30 cellular contexts compared by ENCODE assay signal in genomic region chr2:184197413-184197812, GRCh38.
"Had no signal": no experiment of that assay in that cellular context is flagged by ENCODE, and none has a peak within 500 bp of the region (broad histone marks: within the 10 kb centered on the region; RNA-seq: fewer than 3 reads in every experiment).

No MANE protein-coding gene starts in this region.

- H3K4me1 Mint-ChIP-seq: activated CD4-positive, alpha-beta T cell treated with anti-CD3 and anti-CD28 coated beads for 36 hours; activated CD4-positive, alpha-beta T cell treated with anti-CD3 and anti-CD28 coated beads, Interleukin-2, amount 10 ng/mL, durations not matched to agents 24 days and 14 days; activated CD8-positive, alpha-beta memory T cell treated with anti-CD3 and anti-CD28 coated beads, Interleukin-2, amount 10 ng/mL, durations not matched to agents 7 days and 5 days; activated naive CD4-positive, alpha-beta T cell treated with anti-CD3 and anti-CD28 coated beads, Interleukin-2, amount 10 ng/mL, durations not matched to agents 7 days and 5 days; activated naive CD8-positive, alpha-beta T cell treated with anti-CD3 and anti-CD28 coated beads, Interleukin-2, amount 10 ng/mL, durations not matched to agents 7 days and 5 days; brain; T-helper 17 cell had no signal

- H3K4me3 Mint-ChIP-seq: activated CD4-positive, alpha-beta memory T cell treated with anti-CD3 and anti-CD28 coated beads for 36 hours; activated CD4-positive, alpha-beta T cell treated with anti-CD3 and anti-CD28 coated beads for 36 hours; activated CD4-positive, alpha-beta T cell treated with anti-CD3 and anti-CD28 coated beads, Interleukin-2, amount 10 ng/mL, durations not matched to agents 24 days and 14 days; activated CD8-positive, alpha-beta memory T cell treated with anti-CD3 and anti-CD28 coated beads, Interleukin-2, amount 10 ng/mL, durations not matched to agents 7 days and 5 days; activated CD8-positive, alpha-beta T cell treated with anti-CD3 and anti-CD28 coated beads, Interleukin-2, amount 10 ng/mL, durations not matched to agents 7 days and 5 days; activated naive CD4-positive, alpha-beta T cell treated with anti-CD3 and anti-CD28 coated beads, Interleukin-2, amount 10 ng/mL, durations not matched to agents 7 days and 5 days; activated naive CD8-positive, alpha-beta T cell treated with anti-CD3 and anti-CD28 coated beads, Interleukin-2, amount 10 ng/mL, durations not matched to agents 7 days and 5 days; brain; T-helper 17 cell; T-helper 2 cell treated with Interferon-gamma antibody and Interleukin-4, amounts not matched to agents 5 μg/mL and 100 μg/mL, for 36 hours had no signal

- H3K4me1 ChIP-seq: ascending aorta, breast epithelium, colonic mucosa had no signal

- H3K27ac ChIP-seq: ascending aorta, breast epithelium, cardiac muscle cell, colonic mucosa, WERI-Rb-1 had no signal

- H3K27me3 Mint-ChIP-seq: activated CD4-positive, alpha-beta memory T cell treated with anti-CD3 and anti-CD28 coated beads for 36 hours; activated CD4-positive, alpha-beta T cell treated with anti-CD3 and anti-CD28 coated beads for 36 hours; activated CD4-positive, alpha-beta T cell treated with anti-CD3 and anti-CD28 coated beads, Interleukin-2, amount 10 ng/mL, durations not matched to agents 24 days and 14 days; activated CD8-positive, alpha-beta memory T cell treated with anti-CD3 and anti-CD28 coated beads, Interleukin-2, amount 10 ng/mL, durations not matched to agents 7 days and 5 days; activated naive CD4-positive, alpha-beta T cell treated with anti-CD3 and anti-CD28 coated beads, Interleukin-2, amount 10 ng/mL, durations not matched to agents 7 days and 5 days; activated naive CD8-positive, alpha-beta T cell treated with anti-CD3 and anti-CD28 coated beads, Interleukin-2, amount 10 ng/mL, durations not matched to agents 7 days and 5 days; brain; T-helper 17 cell had no signal

- H3K4me3 ChIP-seq: ascending aorta, breast epithelium, cardiac muscle cell, colonic mucosa had no signal

- H3K36me3 Mint-ChIP-seq: activated CD4-positive, alpha-beta memory T cell treated with anti-CD3 and anti-CD28 coated beads for 36 hours; activated CD8-positive, alpha-beta memory T cell treated with anti-CD3 and anti-CD28 coated beads, Interleukin-2, amount 10 ng/mL, durations not matched to agents 7 days and 5 days; activated naive CD4-positive, alpha-beta T cell treated with anti-CD3 and anti-CD28 coated beads, Interleukin-2, amount 10 ng/mL, durations not matched to agents 7 days and 5 days; activated naive CD4-positive, alpha-beta T cell treated with anti-CD3 and anti-CD28 coated beads, Interleukin-2, amount 50 U/mL, for 72 hours; activated naive CD8-positive, alpha-beta T cell treated with anti-CD3 and anti-CD28 coated beads, Interleukin-2, amount 10 ng/mL, durations not matched to agents 7 days and 5 days; brain had no signal

- H3K36me3 ChIP-seq: ascending aorta, breast epithelium, cardiac muscle cell, colonic mucosa, WERI-Rb-1 had no signal

- DNase-seq: activated CD4-positive, alpha-beta memory T cell treated with anti-CD3 and anti-CD28 coated beads for 36 hours; activated CD4-positive, alpha-beta T cell treated with anti-CD3 and anti-CD28 coated beads for 36 hours; activated CD4-positive, alpha-beta T cell treated with anti-CD3 and anti-CD28 coated beads, Interleukin-2, amount 10 ng/mL, durations not matched to agents 24 days and 14 days; activated CD4-positive, CD25-positive, alpha-beta regulatory T cell; activated CD4-positive, CD25-positive, alpha-beta regulatory T cell treated with anti-CD3 and anti-CD28 coated beads, Interleukin-2, amount 50 U/mL, for 72 hours; activated CD8-positive, alpha-beta memory T cell treated with anti-CD3 and anti-CD28 coated beads, Interleukin-2, amount 10 ng/mL, durations not matched to agents 7 days and 5 days; activated CD8-positive, alpha-beta memory T cell treated with anti-CD3 and anti-CD28 coated beads, Interleukin-2, amount 50 U/mL, for 4 hours; activated CD8-positive, alpha-beta T cell treated with anti-CD3 and anti-CD28 coated beads, Interleukin-2, amount 10 ng/mL, durations not matched to agents 7 days and 5 days; activated gamma-delta T cell; activated naive CD4-positive, alpha-beta T cell; activated naive CD4-positive, alpha-beta T cell treated with anti-CD3 and anti-CD28 coated beads, Interleukin-2, amount 10 ng/mL, durations not matched to agents 7 days and 5 days; activated naive CD8-positive, alpha-beta T cell treated with anti-CD3 and anti-CD28 coated beads, Interleukin-2, amount 10 ng/mL, durations not matched to agents 7 days and 5 days; activated T-cell treated with anti-CD3 and anti-CD28 coated beads, Interleukin-2, amount 50 U/mL, for 1 hour; activated T-cell treated with anti-CD3 and anti-CD28 coated beads, Interleukin-2, amount 50 U/mL, for 48 hours; central memory CD4-positive, alpha-beta T cell; cerebellar nuclear complex; colonic mucosa; effector CD8-positive, alpha-beta T cell; foreskin fibroblast; head of caudate nucleus; T-helper 17 cell; T1000; WERI-Rb-1 had no signal

- ATAC-seq: activated CD4-positive, alpha-beta T cell treated with anti-CD3 and anti-CD28 coated beads for 36 hours; activated CD8-positive, alpha-beta memory T cell treated with anti-CD3 and anti-CD28 coated beads, Interleukin-2, amount 10 ng/mL, durations not matched to agents 7 days and 5 days; activated CD8-positive, alpha-beta T cell treated with anti-CD3 and anti-CD28 coated beads, Interleukin-2, amount 10 ng/mL, durations not matched to agents 7 days and 5 days; activated naive CD4-positive, alpha-beta T cell treated with anti-CD3 and anti-CD28 coated beads, Interleukin-2, amount 50 U/mL, for 72 hours; esophagus mucosa; T-helper 17 cell had no signal

- H3K9me3 ChIP-seq: ascending aorta, breast epithelium, colonic mucosa had no signal

- H3K9me3 Mint-ChIP-seq: activated CD4-positive, alpha-beta memory T cell treated with anti-CD3 and anti-CD28 coated beads for 36 hours; activated CD4-positive, alpha-beta T cell treated with anti-CD3 and anti-CD28 coated beads, Interleukin-2, amount 10 ng/mL, durations not matched to agents 24 days and 14 days; activated naive CD8-positive, alpha-beta T cell treated with anti-CD3 and anti-CD28 coated beads, Interleukin-2, amount 10 ng/mL, durations not matched to agents 7 days and 5 days; brain; T-helper 2 cell treated with Interferon-gamma antibody and Interleukin-4, amounts not matched to agents 5 μg/mL and 100 μg/mL, for 36 hours had no signal

- H3K27me3 ChIP-seq: ascending aorta, breast epithelium, cardiac muscle cell, colonic mucosa had no signal

- H3K27ac Mint-ChIP-seq: activated CD4-positive, alpha-beta memory T cell treated with anti-CD3 and anti-CD28 coated beads for 36 hours; activated CD4-positive, alpha-beta T cell treated with anti-CD3 and anti-CD28 coated beads for 36 hours; activated CD4-positive, alpha-beta T cell treated with anti-CD3 and anti-CD28 coated beads, Interleukin-2, amount 10 ng/mL, durations not matched to agents 24 days and 14 days; activated CD8-positive, alpha-beta memory T cell treated with anti-CD3 and anti-CD28 coated beads, Interleukin-2, amount 10 ng/mL, durations not matched to agents 7 days and 5 days; activated CD8-positive, alpha-beta T cell treated with anti-CD3 and anti-CD28 coated beads, Interleukin-2, amount 10 ng/mL, durations not matched to agents 7 days and 5 days; activated naive CD4-positive, alpha-beta T cell treated with anti-CD3 and anti-CD28 coated beads, Interleukin-2, amount 10 ng/mL, durations not matched to agents 7 days and 5 days; activated naive CD4-positive, alpha-beta T cell treated with anti-CD3 and anti-CD28 coated beads, Interleukin-2, amount 50 U/mL, for 72 hours; activated naive CD8-positive, alpha-beta T cell treated with anti-CD3 and anti-CD28 coated beads, Interleukin-2, amount 10 ng/mL, durations not matched to agents 7 days and 5 days; brain; T-helper 17 cell; T-helper 2 cell treated with Interferon-gamma antibody and Interleukin-4, amounts not matched to agents 5 μg/mL and 100 μg/mL, for 36 hours had no signal
